In genomic region chr6:43228951-43229802, GRCh38 we compare ENCODE assay signal across 7 cellular contexts. TPM values are rescaled to one million over a fixed set of nuclear protein-coding genes. Genes with fewer than 3 reads are reported as not detected.
DNase-seq lines count a peak whose midpoint lies in the region; ATAC-seq, FAIRE-seq and TF ChIP-seq lines count a peak whose summit lies in the region.

DNPH1 (minus strand) TSS chr6:43229481; CDS start chr6:43229456, 25 bp downstream.

- peak within 1 kb of the TSS; percentile 87 for H3K4me3 Mint-ChIP-seq in activated B cell treated with CpG ODN at 0.5 μM for 24 hours

- H3K36me3 Mint-ChIP-seq in activated B cell treated with CpG ODN at 0.5 μM for 24 hours (ENCODE audit: low read depth), result peaks cover 8% of the 10 kb centered on the region

- intact Hi-C loops in activated B cell treated with CpG ODN at 0.5 μM for 24 hours (cut with micrococcal nuclease), result loop anchor here (1.0 to 10.0 kb wide), 3 partner anchors 18 to 277 kb away; partner anchors contain the start of genes CUL7, KLC4 and MRPL2

- TF ChIP-seq POLR2A in GM12891 (IDR thresholded peaks at IDR 0.05; ENCODE audit: low read depth, low read length), result 0 out of 2 replicates have a peak, but pooled peaks have one; percentile 51

- peak; percentile 82 for DNase-seq in GM12891 (ENCODE audit: insufficient read length, low spot score)
- peak; percentile 13 for DNase-seq in NCI-H1417 treated with DMSO at 0.1 percent for 48 hours (lab: John Stamatoyannopoulos, UW)
- DNase-seq in activated B cell treated with CpG ODN at 0.5 μM for 24 hours, result peak; percentile 87
- DNase-seq in central memory CD4-positive, alpha-beta T cell, result peak; percentile 74
- peak; percentile 89 for DNase-seq in islet precursor cell
- peak; percentile 53 to 73 (median 65) for DNase-seq in stimulated activated CD4-positive, alpha-beta T cell treated with anti-CD3 and anti-CD28 coated beads, Interleukin-12 subunit alpha, Interleukin-12 subunit beta, amount 100 ng/mL, for 48 hours (ENCODE audit: low read depth in 2 of 3, low spot score in 1 of 3)

- H3K9me3 Mint-ChIP-seq in activated B cell treated with CpG ODN at 0.5 μM for 24 hours, result no peaks in the 10 kb centered on the region

- peak; percentile 75 for ATAC-seq in HG02610 (IDR thresholded peaks at IDR 0.05; ENCODE audit: unreplicated experiment)
- peak; percentile 69 for ATAC-seq in activated B cell treated with CpG ODN at 0.5 μM for 24 hours (ENCODE audit: low read depth)

- H3K4me1 Mint-ChIP-seq in activated B cell treated with CpG ODN at 0.5 μM for 24 hours, result peaks cover 39% of the 10 kb centered on the region

- CTCF ChIA-PET in activated B cell treated with CpG ODN at 0.5 μM for 24 hours (lab: Charles Lee), result interaction anchor here (0.6 to 2.5 kb wide), 22 partner anchors 9 to 329 kb away, joined by 3 to 8 read pairs (median 4); partner anchors contain the start of genes ABCC10, CRIP3, CUL9 and POLR1C

- FAIRE-seq in GM12891 (lab: Jason Lieb, UNC), result peak; percentile 93

- TF ChIP-seq CTCF in activated B cell treated with CpG ODN at 0.5 μM for 24 hours (IDR thresholded peaks at IDR 0.05), result peak; percentile 57

- H3K27me3 Mint-ChIP-seq in activated B cell treated with CpG ODN at 0.5 μM for 24 hours, result no peaks in the 10 kb centered on the region

- H3K27ac Mint-ChIP-seq in activated B cell treated with CpG ODN at 0.5 μM for 24 hours, result peak within 1 kb of the TSS; percentile 75

- POLR2A ChIA-PET in activated B cell treated with CpG ODN at 0.5 μM for 24 hours (lab: Charles Lee), result interaction anchor here (0.5 to 2.0 kb wide), 15 partner anchors 9 to 483 kb away, joined by 3 to 17 read pairs (median 4); partner anchors contain the start of genes CUL9, TJAP1 and ZNF318

TF ChIP-seq in GM12891, 5 proteins besides CTCF, POLR2A, EP300 and RAD21:
- TF ChIP-seq TAF1 (IDR thresholded peaks at IDR 0.05; ENCODE audit: low read depth, low read length) (peak; percentile 72), POLR2AphosphoS5 (IDR thresholded peaks at IDR 0.05; ENCODE audit: low read depth, low read length) (no peak), SPI1 (IDR thresholded peaks at IDR 0.05; ENCODE audit: low read depth, low read length) (no peak), PAX5 (IDR thresholded peaks at IDR 0.05; ENCODE audit: insufficient read depth, low read length, severe bottlenecking) (no peak), POU2F2 (IDR thresholded peaks at IDR 0.05; ENCODE audit: low read depth, low read length) (no peak)

RNA-seq across cellular contexts. Expression of gene DNPH1, which starts in this region (rescaled TPM):
- polyA plus RNA-seq in GM12891 (2012; ENCODE audit: low read depth, missing spikeins), result 113 TPM
- 56.7 and 57.5 TPM in 2 replicates for total RNA-seq in activated B cell treated with CpG ODN at 0.5 μM for 24 hours

Comparison
In these comparisons a context has a peak if more than half of its experiments do, and no peak if none do; other contexts are left out.
1. Peak in every context shown above with its lines: DNase-seq and ATAC-seq.
2. DNase-seq: peak in every context shown above with its lines; median percentile 89 in islet precursor cell; 87 in activated B cell treated with CpG ODN at 0.5 μM for 24 hours; 82 in GM12891; 74 in central memory CD4-positive, alpha-beta T cell; 65 in stimulated activated CD4-positive, alpha-beta T cell treated with anti-CD3 and anti-CD28 coated beads, Interleukin-12 subunit alpha, Interleukin-12 subunit beta, amount 100 ng/mL, for 48 hours; 13 in NCI-H1417 treated with DMSO at 0.1 percent for 48 hours.